In the genomic region with DNA sequence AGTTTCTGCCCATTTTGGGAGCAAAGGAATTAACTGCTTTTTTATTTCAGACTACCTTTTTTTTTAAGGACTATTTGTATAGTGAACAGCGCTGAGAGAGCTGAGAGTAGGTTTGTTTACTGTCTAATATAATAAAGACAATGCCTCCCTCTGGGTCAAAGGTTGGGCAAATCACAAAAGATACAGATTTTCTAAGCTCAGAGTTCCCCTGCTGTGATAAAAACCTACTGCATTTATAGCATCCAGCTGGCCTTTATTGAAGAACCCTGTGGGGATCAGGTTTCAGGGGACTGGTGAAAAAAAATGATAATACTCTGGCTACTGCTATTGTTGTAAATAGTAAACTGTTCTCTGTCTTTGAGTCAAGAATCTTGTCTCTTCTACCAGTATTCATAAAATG, we compare ENCODE assay signal across 16 cellular contexts. TPM values are rescaled to one million over a fixed set of nuclear protein-coding genes. Genes with fewer than 3 reads are reported as not detected.
A peak's percentile ranks its signal among the peaks of the same experiment; 100 is the strongest.
DNase-seq lines count a peak whose midpoint lies in the region; ATAC-seq and TF ChIP-seq lines count a peak whose summit lies in the region.
"Had no signal": no experiment of that assay in that cellular context is flagged by ENCODE, and none has a peak within 500 bp of the region (broad histone marks: within the 10 kb centered on the region; RNA-seq: fewer than 3 reads in every experiment).

No MANE protein-coding gene starts in this region.

- H3K9me2 ChIP-seq in PC-3 (replicated peaks; ENCODE audit: low read length), result no peaks in the 10 kb centered on the region

- H3K14ac ChIP-seq in neuronal stem cell (ENCODE audit: low read length), result no peak overlapping the region

- H3K27ac ChIP-seq in PC-3 (ENCODE audit: low read length), result no peak overlapping the region
- H3K27ac ChIP-seq in neuronal stem cell (replicated peaks; ENCODE audit: low read length), result peak overlapping the region; percentile 34
- H3K27ac ChIP-seq: neutrophil, sigmoid colon, upper lobe of right lung had no signal

- no peak overlapping the region for H3K9ac ChIP-seq in PC-3 (ENCODE audit: low read length)
- H3K9ac ChIP-seq in neuronal stem cell (ENCODE audit: low read depth, low read length, poor library complexity), result no peak overlapping the region

- BruUV-seq in PC-3 (replicated peaks; lab: Mats Ljungman, UMichigan), result no TSS peak

- ATAC-seq in PC-3, result peak; percentile 59; the same call in 1 of the 2 replicates
- no peak for ATAC-seq in GM18520 (IDR thresholded peaks at IDR 0.05; ENCODE audit: unreplicated experiment)
- no peak for ATAC-seq in HG03196 (IDR thresholded peaks at IDR 0.05; ENCODE audit: unreplicated experiment)
- ATAC-seq: stimulated activated memory B cell treated with anti-CD40 and anti-IgM and Interleukin-4, amounts not matched to agents 10 μg/mL and 1 μg/mL and 100 μg/mL, for 72 hours; upper lobe of right lung had no signal

- H2BK12ac ChIP-seq in neuronal stem cell (ENCODE audit: low read length), result no peak overlapping the region

- CTCF ChIA-PET in PC-3 (lab: Charles Lee), result interaction anchor here (0.5 kb wide), 1 partner anchor 1228 kb away, joined by 3 read pairs; no protein-coding TSS in a partner anchor

- H3F3A ChIP-seq in PC-3 (ENCODE audit: low read length, unreplicated experiment), result no peaks in the 10 kb centered on the region

- no peak overlapping the region for H2BK5ac ChIP-seq in neuronal stem cell (ENCODE audit: low read length)

- DNase-seq in NCI-H2029 treated with DMSO at 0.1 percent for 48 hours (lab: John Stamatoyannopoulos, UW) (peak; percentile 56), NCI-H2029 (lab: John Stamatoyannopoulos, UW) (no peak), NCI-H2081 treated with DMSO at 0.1 percent for 48 hours (lab: John Stamatoyannopoulos, UW) (peak; percentile 95), PC-3 (peak; percentile 7), neuronal stem cell (ENCODE audit: low spot score) (peak; percentile 41), nucleus accumbens (lab: John Stamatoyannopoulos, UW) (no peak)
- DNase-seq: 8988T; activated CD8-positive, alpha-beta memory T cell treated with anti-CD3 and anti-CD28 coated beads for 24 hours; foreskin fibroblast; MG63; sigmoid colon; upper lobe of right lung had no signal

- H2AK5ac ChIP-seq in neuronal stem cell (ENCODE audit: low read depth, low read length), result no peak overlapping the region

- H3K4ac ChIP-seq in neuronal stem cell (ENCODE audit: low read length), result no peak overlapping the region

- H2BK120ac ChIP-seq in neuronal stem cell (ENCODE audit: low read depth, low read length), result no peak overlapping the region

- no peak overlapping the region for H3K4me2 ChIP-seq in PC-3 (ENCODE audit: low read length)
- H3K4me2 ChIP-seq in neuronal stem cell (ENCODE audit: insufficient read depth, low read length, poor library complexity, severe bottlenecking), result peak overlapping the region; percentile 25

- TF ChIP-seq CTCF in PC-3 (conservative IDR thresholded peaks at IDR 0.05; ENCODE audit: low read depth, low read length), result no peak

- H3K18ac ChIP-seq in neuronal stem cell (ENCODE audit: low read length), result no peak overlapping the region

- H3K23ac ChIP-seq in neuronal stem cell (ENCODE audit: low read depth, low read length, poor library complexity), result no peak overlapping the region

- no peaks in the 10 kb centered on the region for H4K20me1 ChIP-seq in PC-3 (ENCODE audit: low read length)

- POLR2A ChIA-PET in PC-3 (lab: Charles Lee; ENCODE audit: unreplicated experiment), result interaction anchor here (0.5 to 0.6 kb wide), 2 partner anchors 1044 to 1459 kb away, joined by 3 to 5 read pairs; no protein-coding TSS in a partner anchor

- no peak overlapping the region for H4K8ac ChIP-seq in neuronal stem cell (ENCODE audit: low read depth, low read length)

- no CpG with 5 or more reads among the region's 1 CpG for WGBS in neuronal stem cell (ENCODE audit: extremely low coverage in 2 of 2, insufficient read length in 2 of 2, insufficient replicate concordance in 1 of 2), 2 donors

- no peaks in the 10 kb centered on the region for H3K79me2 ChIP-seq in PC-3 (ENCODE audit: low read length)

- H3K27me3 ChIP-seq in PC-3 (ENCODE audit: low read length) (no peaks in the 10 kb centered on the region; the same call in 1 of the 2 replicates), neuronal stem cell (ENCODE audit: control insufficient read depth in 3 of 3, insufficient read depth in 3 of 3, low read depth in 1 of 3, low read length in 3 of 3) (no peaks in the 10 kb centered on the region)
- H3K27me3 ChIP-seq: MG63, sigmoid colon, upper lobe of right lung had no signal

- no peak overlapping the region for H2BK15ac ChIP-seq in neuronal stem cell (ENCODE audit: low read length)

- no peak overlapping the region for H3K4me3 ChIP-seq in PC-3 (ENCODE audit: low read length)
- H3K4me3 ChIP-seq in neuronal stem cell (ENCODE audit: low read length in 2 of 2), result no peak overlapping the region
- H3K4me3 ChIP-seq: MG63, sigmoid colon, upper lobe of right lung had no signal

- H4K91ac ChIP-seq in neuronal stem cell (ENCODE audit: low read depth, low read length, poor library complexity), result no peak overlapping the region

- H3K36me3 ChIP-seq in PC-3 (ENCODE audit: low read depth, low read length) (no peaks in the 10 kb centered on the region), neuronal stem cell (replicated peaks in 1 of 2; ENCODE audit: control insufficient read depth in 2 of 2, insufficient read depth in 2 of 2, low read length in 2 of 2) (no peaks in the 10 kb centered on the region)
- H3K36me3 ChIP-seq: MG63, neutrophil, sigmoid colon, upper lobe of right lung had no signal

- H2AFZ ChIP-seq in PC-3 (ENCODE audit: low read length), result no peak overlapping the region
- H2AFZ ChIP-seq in neuronal stem cell (ENCODE audit: low read length), result peak overlapping the region; percentile 11

- H3K9me3 ChIP-seq in PC-3 (ENCODE audit: low read length), result no peaks in the 10 kb centered on the region
- no peaks in the 10 kb centered on the region for H3K9me3 ChIP-seq in neuronal stem cell (replicated peaks in 1 of 2; ENCODE audit: control insufficient read depth in 2 of 2, insufficient read depth in 1 of 2, low read depth in 1 of 2, low read length in 2 of 2)
- H3K9me3 ChIP-seq: MG63, neutrophil, sigmoid colon, upper lobe of right lung had no signal

- no peaks in the 10 kb centered on the region for H3K79me1 ChIP-seq in neuronal stem cell (ENCODE audit: low read depth, low read length)

- intact Hi-C loops in PC-3 (cut with micrococcal nuclease), result no loop called here

- H3K4me1 ChIP-seq in PC-3 (ENCODE audit: insufficient read depth, low read length) (no peaks in the 10 kb centered on the region), neuronal stem cell (ENCODE audit: control insufficient read depth in 2 of 2, insufficient read depth in 1 of 2, low read depth in 1 of 2, low read length in 2 of 2) (peaks cover 3 to 12% of the 10 kb centered on the region in 2 donors)
- H3K4me1 ChIP-seq: sigmoid colon, upper lobe of right lung had no signal

RNA-seq across cellular contexts. Expression of gene CCDC59, which starts 28.7 kb away (rescaled TPM):
- total RNA-seq in PC-3 (2014; rRNA removed), result 53.0 and 70.1 TPM in 2 replicates
- 101 TPM for polyA plus RNA-seq in neuronal stem cell (2013, experiment 1 of 2)
- polyA plus RNA-seq in neuronal stem cell (2013, experiment 2 of 2), result 97.9 TPM

RNA-seq across cellular contexts. Expression of gene METTL25, which starts 28.8 kb away (rescaled TPM):
- 5.1 and 7.9 TPM in 2 replicates for total RNA-seq in PC-3 (2014; rRNA removed)
- polyA plus RNA-seq in neuronal stem cell (2013, experiment 1 of 2), result 4.7 TPM
- polyA plus RNA-seq in neuronal stem cell (2013, experiment 2 of 2), result 4.7 TPM

Comparison
In these comparisons a context has a peak if more than half of its experiments do, and no peak if none do; other contexts are left out.
1. DNase-seq: peak in NCI-H2029 treated with DMSO at 0.1 percent for 48 hours (single experiment), NCI-H2081 treated with DMSO at 0.1 percent for 48 hours (single experiment), PC-3 (single experiment) and neuronal stem cell (single experiment); none in NCI-H2029 (single experiment) and nucleus accumbens (0 of 56).